Comparison of ENCODE assay signal across 8 cellular contexts in the genomic region with DNA sequence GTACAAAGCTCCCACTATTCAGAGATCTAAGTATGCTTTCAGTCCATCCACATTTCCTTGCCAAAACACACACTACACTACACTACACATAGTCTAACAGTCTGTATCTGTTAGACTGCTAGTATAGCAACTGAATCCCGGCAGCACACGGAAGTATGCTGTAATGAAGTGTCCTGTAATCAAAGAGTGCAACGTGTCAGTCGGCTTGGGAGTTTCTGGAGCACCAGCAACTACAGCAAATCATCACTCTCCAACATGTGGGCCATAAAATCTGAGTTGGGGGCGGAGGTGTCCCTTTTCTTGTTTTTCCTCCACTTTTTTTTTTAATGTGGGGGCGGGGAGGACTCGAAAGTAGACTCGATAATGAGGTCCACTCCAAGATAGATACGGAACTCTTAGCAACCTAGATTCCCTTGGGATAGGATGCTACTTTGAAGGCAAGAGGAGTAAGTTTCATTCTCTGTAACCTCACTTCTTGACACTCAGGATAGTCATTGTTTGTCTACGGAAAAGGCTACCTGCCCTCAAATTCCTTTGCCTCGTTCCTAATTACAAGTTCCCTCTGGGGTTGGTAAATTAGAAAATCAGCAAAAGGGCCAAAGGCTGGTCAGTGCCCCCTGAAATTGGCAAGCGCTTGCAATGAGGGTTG. TPM values are rescaled to one million over a fixed set of nuclear protein-coding genes. Genes with fewer than 3 reads are reported as not detected.
A peak's percentile ranks its signal among the peaks of the same experiment; 100 is the strongest.
DNase-seq lines count a peak whose midpoint lies in the region; ATAC-seq, FAIRE-seq and TF ChIP-seq lines count a peak whose summit lies in the region.

No MANE protein-coding gene starts in this region.

- peaks cover 35% of the 10 kb centered on the region for H3K79me2 ChIP-seq in keratinocyte (ENCODE audit: control insufficient read depth, insufficient read depth, low read length)

- H3K9me3 ChIP-seq in RWPE2 (ENCODE audit: severe bottlenecking) (no peaks in the 10 kb centered on the region), keratinocyte (ENCODE audit: control insufficient read depth, low read depth, low read length) (no peaks in the 10 kb centered on the region), stomach (no peaks in the 10 kb centered on the region)

- peak overlapping the region; percentile 97 for H2AFZ ChIP-seq in keratinocyte (ENCODE audit: control insufficient read depth, low read length)

- no peak for TF ChIP-seq POLR2A in stomach (IDR thresholded peaks at IDR 0.05)

- H4K20me1 ChIP-seq in keratinocyte (ENCODE audit: control insufficient read depth, extremely low read depth, insufficient read depth, low read length), result no peaks in the 10 kb centered on the region

- dilution Hi-C loops in keratinocyte (cut with MboI; ENCODE audit: extremely low pct_ligation_motif_present, low sequenced_read_pairs), result no loop called here

- peak overlapping the region; percentile 88 for H3K4me2 ChIP-seq in keratinocyte (ENCODE audit: control insufficient read depth, extremely low read depth, insufficient read depth, low read depth, low read length)

- no peaks in the 10 kb centered on the region for H3K27me3 ChIP-seq in RWPE2 (ENCODE audit: insufficient read depth, poor library complexity, severe bottlenecking)
- H3K27me3 ChIP-seq in keratinocyte (ENCODE audit: control insufficient read depth, extremely low read depth, insufficient read depth, low read length), result no peaks in the 10 kb centered on the region
- no peaks in the 10 kb centered on the region for H3K27me3 ChIP-seq in stomach

- H3K9ac ChIP-seq in keratinocyte (ENCODE audit: control insufficient read depth, extremely low read depth, insufficient read depth, low read length), result peak overlapping the region; percentile 93

- TF ChIP-seq EP300 in stomach (IDR thresholded peaks at IDR 0.05), result no peak

- intact Hi-C loops in stomach (cut with DNase I; ENCODE audit: low total_unique reads), result no loop called here

- peak; percentile 80 for FAIRE-seq in keratinocyte (lab: Jason Lieb, UNC)

- TF ChIP-seq CTCF in RWPE2 (IDR thresholded peaks at IDR 0.05; ENCODE audit: poor library complexity, severe bottlenecking), result no peak
- no peak for TF ChIP-seq CTCF in cardiac fibroblast (IDR thresholded peaks at IDR 0.05; ENCODE audit: low read depth, low read length)
- no peak for TF ChIP-seq CTCF in keratinocyte (optimal IDR thresholded peaks at IDR 0.05 in 1 of 3, IDR thresholded peaks at IDR 0.05 in 1 of 3, conservative IDR thresholded peaks at IDR 0.05 in 1 of 3; ENCODE audit: extremely low read depth in 1 of 3, insufficient read depth in 2 of 3, low read length in 3 of 3)
- TF ChIP-seq CTCF in stomach (IDR thresholded peaks at IDR 0.05), result no peak

- DNase-seq in GM04503 (ENCODE audit: low read depth) (peak; percentile 27), HS-5 (ENCODE audit: low read depth) (peak; percentile 4), RWPE2 (ENCODE audit: low spot score) (no peak), cardiac fibroblast (ENCODE audit: low read depth in 2 of 2) (peak; percentile 63 to 68), keratinocyte (ENCODE audit: low read depth, low spot score) (no peak), stomach (peak; percentile 46), OCI-M2 (lab: John Stamatoyannopoulos, UW; ENCODE audit: unreplicated experiment) (no peak)

- H3K4me1 ChIP-seq in RWPE2 (ENCODE audit: insufficient read depth, poor library complexity, severe bottlenecking) (peaks cover 12% of the 10 kb centered on the region), keratinocyte (ENCODE audit: control insufficient read depth, extremely low read depth, insufficient read depth, low read length) (peaks cover 13% of the 10 kb centered on the region), stomach (peaks cover 5 to 29% (median 19%) of the 10 kb centered on the region in 4 donors)

- WGBS in stomach, 5 donors, result 0% methylated on average over 12 of the region's 12 CpGs

- ATAC-seq in GM21515 (IDR thresholded peaks at IDR 0.05; ENCODE audit: unreplicated experiment) (peak; percentile 49), RWPE2 (ENCODE audit: low read depth) (peak; percentile 56)

- H3K36me3 ChIP-seq in RWPE2 (ENCODE audit: low read depth), result peaks cover 7% of the 10 kb centered on the region; the same call in 1 of the 2 replicates
- peaks cover 0 to 3% of the 10 kb centered on the region in 2 experiments for H3K36me3 ChIP-seq in keratinocyte (ENCODE audit: control insufficient read depth in 2 of 2, extremely low read depth in 1 of 2, insufficient read depth in 2 of 2, low read length in 2 of 2)
- peaks cover 0 to 13% (median 11%) of the 10 kb centered on the region in 4 donors for H3K36me3 ChIP-seq in stomach

- peak overlapping the region; percentile 79 for H3K4me3 ChIP-seq in RWPE2 (ENCODE audit: severe bottlenecking)
- peak overlapping the region; percentile 90 to 96 for H3K4me3 ChIP-seq in cardiac fibroblast (replicated peaks in 1 of 2; ENCODE audit: low read depth in 2 of 2, low read length in 2 of 2)
- peak overlapping the region; percentile 91 to 98 (median 98) for H3K4me3 ChIP-seq in keratinocyte (ENCODE audit: control insufficient read depth in 2 of 3, extremely low read depth in 1 of 3, insufficient read depth in 2 of 3, low read depth in 1 of 3, low read length in 3 of 3)
- peak overlapping the region; percentile 82 to 87 (median 86) for H3K4me3 ChIP-seq in stomach

- H3K27ac ChIP-seq in RWPE2 (ENCODE audit: poor library complexity, severe bottlenecking) (peak overlapping the region; percentile 46), keratinocyte (ENCODE audit: control insufficient read depth, insufficient read depth, low read length) (peak overlapping the region; percentile 94), stomach (peak overlapping the region; percentile 43 to 94 (median 86))

- H3K9me1 ChIP-seq in keratinocyte (ENCODE audit: control insufficient read depth, extremely low read depth, insufficient read depth, low read length), result no peaks in the 10 kb centered on the region

RNA-seq across cellular contexts. Expression of a gene that starts 0.7 kb away (rescaled TPM):
- polyA plus RNA-seq in keratinocyte, result 7.6 to 12.7 TPM (median 8.6 TPM) in 3 replicates
- polyA plus RNA-seq in keratinocyte (2011; ENCODE audit: low read depth), result 2.9 TPM
- polyA plus RNA-seq in keratinocyte (2011; cell fraction: cytosol; rRNA removed), result 3.2 and 9.1 TPM in 2 replicates
- 10.7 and 13.3 TPM in 2 replicates for polyA plus RNA-seq in keratinocyte (2011; cell fraction: nucleus; rRNA removed)
- polyA plus RNA-seq in keratinocyte (2012; ENCODE audit: low replicate concordance), result 5.2 and 5.3 TPM in 2 replicates
- polyA minus RNA-seq in keratinocyte, result 6.5 to 18.3 TPM (median 11.5 TPM) in 3 replicates
- polyA minus RNA-seq in keratinocyte (2011; cell fraction: cytosol; rRNA and poly(A)+ RNA removed), result 2.1 TPM
- 11.7 and 23.6 TPM in 2 replicates for polyA minus RNA-seq in keratinocyte (2011; cell fraction: nucleus; rRNA and poly(A)+ RNA removed)
- total RNA-seq in stomach, result 10 to 100 TPM in 4 of 5 donors, 1 to 10 TPM in 1; 1.8 to 36.0 (median 22.0) TPM
- 1 to 10 TPM; 1.8 to 3.4 (median 2.0) TPM for polyA plus RNA-seq in stomach

Comparison
In these comparisons a context has a peak if more than half of its experiments do, and no peak if none do; other contexts are left out.
1. DNase-seq: peak in GM04503 (single experiment), HS-5 (single experiment), cardiac fibroblast (2 of 2) and stomach (single experiment); none in RWPE2 (single experiment), keratinocyte (single experiment) and OCI-M2 (single experiment).
2. Peak in every context shown above with its lines, with median percentiles within 50 percentile points of each other: H3K27ac ChIP-seq and H3K4me3 ChIP-seq.